1 cellular context compared by ENCODE assay signal in the genomic region with DNA sequence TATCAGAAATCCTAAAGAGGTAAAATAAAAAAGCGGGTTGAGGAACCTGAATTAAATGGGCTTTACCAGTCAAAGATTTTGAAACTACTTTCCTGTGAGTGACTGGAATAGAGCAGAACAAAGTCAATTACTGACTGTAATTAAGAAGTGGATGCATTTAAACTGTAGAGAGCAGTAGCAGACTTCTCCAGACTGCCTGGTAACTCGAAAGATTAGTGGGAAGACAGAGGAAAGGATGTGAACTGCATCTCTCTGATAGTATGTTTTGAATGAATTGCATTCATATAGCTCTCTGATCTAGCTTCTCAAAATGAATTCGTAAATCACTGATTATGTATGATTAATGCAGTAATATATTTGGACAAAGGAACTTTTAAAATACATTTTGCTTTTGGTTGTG.
TF ChIP-seq lines count a peak whose summit lies in the region.

No MANE protein-coding gene starts in this region.

TF ChIP-seq in K562, 482 proteins besides CTCF, POLR2A, EP300 and RAD21 (continued from another document):
- TF ChIP-seq, protein P1, sequence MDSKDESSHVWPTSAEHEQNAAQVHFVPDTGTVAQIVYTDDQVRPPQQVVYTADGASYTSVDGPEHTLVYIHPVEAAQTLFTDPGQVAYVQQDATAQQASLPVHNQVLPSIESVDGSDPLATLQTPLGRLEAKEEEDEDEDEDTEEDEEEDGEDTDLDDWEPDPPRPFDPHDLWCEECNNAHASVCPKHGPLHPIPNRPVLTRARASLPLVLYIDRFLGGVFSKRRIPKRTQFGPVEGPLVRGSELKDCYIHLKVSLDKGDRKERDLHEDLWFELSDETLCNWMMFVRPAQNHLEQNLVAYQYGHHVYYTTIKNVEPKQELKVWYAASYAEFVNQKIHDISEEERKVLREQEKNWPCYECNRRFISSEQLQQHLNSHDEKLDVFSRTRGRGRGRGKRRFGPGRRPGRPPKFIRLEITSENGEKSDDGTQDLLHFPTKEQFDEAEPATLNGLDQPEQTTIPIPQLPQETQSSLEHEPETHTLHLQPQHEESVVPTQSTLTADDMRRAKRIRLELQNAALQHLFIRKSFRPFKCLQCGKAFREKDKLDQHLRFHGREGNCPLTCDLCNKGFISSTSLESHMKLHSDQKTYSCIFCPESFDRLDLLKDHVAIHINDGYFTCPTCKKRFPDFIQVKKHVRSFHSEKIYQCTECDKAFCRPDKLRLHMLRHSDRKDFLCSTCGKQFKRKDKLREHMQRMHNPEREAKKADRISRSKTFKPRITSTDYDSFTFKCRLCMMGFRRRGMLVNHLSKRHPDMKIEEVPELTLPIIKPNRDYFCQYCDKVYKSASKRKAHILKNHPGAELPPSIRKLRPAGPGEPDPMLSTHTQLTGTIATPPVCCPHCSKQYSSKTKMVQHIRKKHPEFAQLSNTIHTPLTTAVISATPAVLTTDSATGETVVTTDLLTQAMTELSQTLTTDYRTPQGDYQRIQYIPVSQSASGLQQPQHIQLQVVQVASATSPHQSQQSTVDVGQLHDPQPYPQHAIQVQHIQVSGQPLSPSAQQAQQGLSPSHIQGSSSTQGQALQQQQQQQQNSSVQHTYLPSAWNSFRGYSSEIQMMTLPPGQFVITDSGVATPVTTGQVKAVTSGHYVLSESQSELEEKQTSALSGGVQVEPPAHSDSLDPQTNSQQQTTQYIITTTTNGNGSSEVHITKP (IDR thresholded peaks at IDR 0.05; ENCODE audit: partially characterized antibody) = no peak
- no peak for TF ChIP-seq TGIF2 (CRISPR knock-in tag; IDR thresholded peaks at IDR 0.05)
- no peak for TF ChIP-seq ZNF143 (CRISPR knock-in tag; IDR thresholded peaks at IDR 0.05)
- TF ChIP-seq POLR2AphosphoS5 (IDR thresholded peaks at IDR 0.05; ENCODE audit: control insufficient read depth, insufficient read depth, low read depth, low read length) = no peak
- no peak for TF ChIP-seq NFIC (IDR thresholded peaks at IDR 0.05)
- TF ChIP-seq RBM39 (optimal IDR thresholded peaks at IDR 0.05; ENCODE audit: low read depth, low read length) = no peak
- no peak for TF ChIP-seq PRMT5 (CRISPR knock-in tag; IDR thresholded peaks at IDR 0.05)
- TF ChIP-seq, protein P2, sequence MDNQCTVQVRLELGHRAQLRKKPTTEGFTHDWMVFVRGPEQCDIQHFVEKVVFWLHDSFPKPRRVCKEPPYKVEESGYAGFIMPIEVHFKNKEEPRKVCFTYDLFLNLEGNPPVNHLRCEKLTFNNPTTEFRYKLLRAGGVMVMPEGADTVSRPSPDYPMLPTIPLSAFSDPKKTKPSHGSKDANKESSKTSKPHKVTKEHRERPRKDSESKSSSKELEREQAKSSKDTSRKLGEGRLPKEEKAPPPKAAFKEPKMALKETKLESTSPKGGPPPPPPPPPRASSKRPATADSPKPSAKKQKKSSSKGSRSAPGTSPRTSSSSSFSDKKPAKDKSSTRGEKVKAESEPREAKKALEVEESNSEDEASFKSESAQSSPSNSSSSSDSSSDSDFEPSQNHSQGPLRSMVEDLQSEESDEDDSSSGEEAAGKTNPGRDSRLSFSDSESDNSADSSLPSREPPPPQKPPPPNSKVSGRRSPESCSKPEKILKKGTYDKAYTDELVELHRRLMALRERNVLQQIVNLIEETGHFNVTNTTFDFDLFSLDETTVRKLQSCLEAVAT (IDR thresholded peaks at IDR 0.05) = no peak
- TF ChIP-seq, protein P3, sequence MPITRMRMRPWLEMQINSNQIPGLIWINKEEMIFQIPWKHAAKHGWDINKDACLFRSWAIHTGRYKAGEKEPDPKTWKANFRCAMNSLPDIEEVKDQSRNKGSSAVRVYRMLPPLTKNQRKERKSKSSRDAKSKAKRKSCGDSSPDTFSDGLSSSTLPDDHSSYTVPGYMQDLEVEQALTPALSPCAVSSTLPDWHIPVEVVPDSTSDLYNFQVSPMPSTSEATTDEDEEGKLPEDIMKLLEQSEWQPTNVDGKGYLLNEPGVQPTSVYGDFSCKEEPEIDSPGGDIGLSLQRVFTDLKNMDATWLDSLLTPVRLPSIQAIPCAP (CRISPR knock-in tag; IDR thresholded peaks at IDR 0.05; ENCODE audit: borderline replicate concordance) = no peak
- TF ChIP-seq ZNF780A (CRISPR knock-in tag; IDR thresholded peaks at IDR 0.05) = no peak
- no peak for TF ChIP-seq SMARCB1 (IDR thresholded peaks at IDR 0.05; ENCODE audit: insufficient read length, low read depth)
